ENCODE assay signal across 24 cellular contexts in the genomic region with DNA sequence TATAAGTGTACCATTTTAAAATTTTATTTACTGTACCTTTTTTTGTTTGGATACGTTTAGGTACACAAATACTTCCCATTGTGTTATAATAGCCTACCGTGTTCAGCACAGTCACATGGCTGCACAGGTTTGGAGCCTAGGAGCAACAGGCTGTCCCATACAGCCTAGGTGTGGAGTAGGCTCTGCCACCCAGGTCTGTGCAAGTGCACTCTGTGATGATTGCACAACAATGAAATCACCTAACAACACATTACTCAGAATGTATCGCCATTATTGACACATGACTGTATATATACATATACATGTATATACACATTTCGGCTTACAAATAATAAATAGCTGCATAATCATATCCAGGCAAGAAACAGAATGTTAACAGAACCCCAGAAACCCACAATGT.
"Had no signal": no experiment of that assay in that cellular context is flagged by ENCODE, and none has a peak within 500 bp of the region (broad histone marks: within the 10 kb centered on the region; RNA-seq: fewer than 3 reads in every experiment).

No MANE protein-coding gene starts in this region.

- H3K27me3 ChIP-seq: neural progenitor cell, sigmoid colon had no signal

- FAIRE-seq: endometrium, kidney had no signal

- H3K9me3 ChIP-seq: sigmoid colon, thoracic aorta had no signal

- H3K27ac ChIP-seq: neural progenitor cell, sigmoid colon, thoracic aorta had no signal

- DNase-seq: activated B cell treated with CpG ODN at 0.5 μM for 24 hours; activated CD4-positive, alpha-beta T cell treated with anti-CD3 and anti-CD28 coated beads for 36 hours; activated CD4-positive, alpha-beta T cell treated with anti-CD3 and anti-CD28 coated beads, Interleukin-2, amount 50 U/mL, for 4 hours; activated CD8-positive, alpha-beta memory T cell treated with anti-CD3 and anti-CD28 coated beads for 24 hours; activated CD8-positive, alpha-beta memory T cell treated with anti-CD3 and anti-CD28 coated beads, Interleukin-2, amount 50 U/mL, for 4 hours; activated T-cell treated with anti-CD3 and anti-CD28 coated beads, Interleukin-2, amount 50 U/mL, for 24 hours; aorta; caudate nucleus; effector CD4-positive, alpha-beta T cell; erythroblast; foreskin melanocyte; kidney; naive thymus-derived CD8-positive, alpha-beta T cell; posterior cingulate gyrus; retina; sigmoid colon; stimulated activated CD4-positive, alpha-beta T cell treated with anti-CD3 and anti-CD28 coated beads, Interleukin-2, amount 100 ng/mL, for 48 hours; stimulated activated CD8-positive, alpha-beta memory T cell treated with anti-CD3 and anti-CD28 coated beads, Interleukin-4, amount 100 ng/mL, for 48 hours; stimulated activated naive B cell treated with anti-CD40 and anti-IgM and Interleukin-4, amounts not matched to agents 10 μg/mL and 1 μg/mL and 100 μg/mL, for 72 hours; T-helper 9 cell had no signal

- H3K4me3 ChIP-seq: lung, neural progenitor cell, sigmoid colon, thoracic aorta had no signal

- H3K4me1 ChIP-seq: neural progenitor cell, sigmoid colon had no signal
